In the genomic region with DNA sequence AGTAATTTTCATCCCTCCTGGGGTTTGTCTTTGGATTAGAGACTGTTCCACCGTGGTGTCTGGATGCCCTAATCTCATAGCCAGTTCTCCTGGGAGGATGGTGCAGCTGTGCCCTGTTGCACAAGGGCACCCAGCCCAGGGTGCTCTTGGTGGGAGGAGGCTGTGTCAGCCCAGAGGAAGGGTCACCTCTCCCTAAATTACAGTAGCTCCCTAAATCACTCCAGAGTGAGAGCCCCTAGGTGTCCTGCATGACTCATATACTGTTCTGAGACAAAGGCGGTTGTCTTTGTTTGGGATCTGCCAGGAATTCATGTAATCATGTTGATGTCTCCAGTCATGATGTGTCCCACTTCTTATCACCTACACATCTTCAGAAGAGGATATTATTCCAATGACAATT, we compare ENCODE assay signal across 9 cellular contexts. TPM values are rescaled to one million over a fixed set of nuclear protein-coding genes. Genes with fewer than 3 reads are reported as not detected.
A peak's percentile ranks its signal among the peaks of the same experiment; 100 is the strongest.
DNase-seq lines count a peak whose midpoint lies in the region; ATAC-seq, FAIRE-seq and TF ChIP-seq lines count a peak whose summit lies in the region.
"Had no signal": no experiment of that assay in that cellular context is flagged by ENCODE, and none has a peak within 500 bp of the region (broad histone marks: within the 10 kb centered on the region; RNA-seq: fewer than 3 reads in every experiment).

No MANE protein-coding gene starts in this region.

- no peaks in the 10 kb centered on the region for H3K9me3 Mint-ChIP-seq in Caco-2 (ENCODE audit: unreplicated experiment)
- H3K9me3 Mint-ChIP-seq in astrocyte (ENCODE audit: unreplicated experiment): no peaks in the 10 kb centered on the region

- H3K27ac ChIP-seq in astrocyte (ENCODE audit: low read depth, low read length) (peak overlapping the region; percentile 32), right lobe of liver (peak overlapping the region in 2 of 3 donors; percentile 64 to 84)

- ATAC-seq in right lobe of liver (peak in 3 of 4 donors; percentile 17 to 29 (median 23)), HG02623 (IDR thresholded peaks at IDR 0.05; ENCODE audit: unreplicated experiment) (no peak), GM18873 (IDR thresholded peaks at IDR 0.05; ENCODE audit: low FRiP score, unreplicated experiment) (no peak)

- H3K4me2 ChIP-seq in astrocyte (ENCODE audit: low read length): peak overlapping the region; percentile 79

- no TSS peak for BruUV-seq in Caco-2 (replicated peaks; lab: Mats Ljungman, UMichigan)

- H3K4me3 Mint-ChIP-seq in Caco-2 (ENCODE audit: unreplicated experiment) (no peak overlapping the region), astrocyte (ENCODE audit: unreplicated experiment) (no peak overlapping the region)

- TF ChIP-seq CTCF in Caco-2 (IDR thresholded peaks at IDR 0.05; ENCODE audit: insufficient read depth in 1 of 2, low read depth in 1 of 2, low read length in 1 of 2, severe bottlenecking in 1 of 2, unreplicated experiment in 1 of 2) (no peak), astrocyte (IDR thresholded peaks at IDR 0.05; ENCODE audit: insufficient read depth, low read depth, low read length) (no peak), right lobe of liver (IDR thresholded peaks at IDR 0.05) (no peak)

- H2AFZ ChIP-seq in astrocyte (ENCODE audit: low read depth, low read length): no peak overlapping the region

- H3K27me3 Mint-ChIP-seq in Caco-2 (ENCODE audit: insufficient read depth, unreplicated experiment): no peaks in the 10 kb centered on the region
- H3K27me3 Mint-ChIP-seq in astrocyte (ENCODE audit: low read depth, unreplicated experiment): no peaks in the 10 kb centered on the region

- peak overlapping the region; percentile 8 for H3K9ac ChIP-seq in astrocyte (ENCODE audit: low read length)

- TF ChIP-seq POLR2A in right lobe of liver (IDR thresholded peaks at IDR 0.05): no peak

- DNase-seq in Caco-2 (no peak), MG63 (peak; percentile 30), astrocyte (ENCODE audit: low read depth) (peak; percentile 31), right lobe of liver (no peak), germinal center (ENCODE audit: low spot score) (no peak), NCI-H526 (lab: John Stamatoyannopoulos, UW) (no peak)
- DNase-seq: occipital lobe had no signal

- POLR2A ChIA-PET in Caco-2 (lab: Charles Lee): interaction anchor here (0.7 kb wide), 1 partner anchor 18 kb away, joined by 3 read pairs; no protein-coding TSS in a partner anchor

- intact Hi-C loops in Caco-2 (cut with micrococcal nuclease; ENCODE audit: unreplicated experiment) (no loop called here), right lobe of liver (cut with DNase I) (no loop called here)

- H3K36me3 ChIP-seq in Caco-2 (ENCODE audit: control insufficient read depth, insufficient read depth, low read length) (no peaks in the 10 kb centered on the region), MG63 (peaks cover 22% of the 10 kb centered on the region), astrocyte (ENCODE audit: insufficient read depth, low read length) (no peaks in the 10 kb centered on the region), right lobe of liver (no peaks in the 10 kb centered on the region)

- H3K4me3 ChIP-seq in Caco-2 (ENCODE audit: low read depth, low read length): no peak overlapping the region
- no peak overlapping the region for H3K4me3 ChIP-seq in MG63
- H3K4me3 ChIP-seq in astrocyte (ENCODE audit: insufficient read depth, low read depth, low read length): no peak overlapping the region
- H3K4me3 ChIP-seq in right lobe of liver: no peak overlapping the region

- H3K4me1 Mint-ChIP-seq in Caco-2 (ENCODE audit: low read depth, unreplicated experiment): peaks cover 27% of the 10 kb centered on the region
- peaks cover 6% of the 10 kb centered on the region for H3K4me1 Mint-ChIP-seq in astrocyte (ENCODE audit: low read depth, unreplicated experiment)

- peaks cover 49% of the 10 kb centered on the region for H3K36me3 Mint-ChIP-seq in Caco-2 (ENCODE audit: insufficient read depth, unreplicated experiment)
- H3K36me3 Mint-ChIP-seq in astrocyte (ENCODE audit: low read depth, unreplicated experiment): peaks cover 15% of the 10 kb centered on the region

- H3K4me1 ChIP-seq in Caco-2 (peaks cover 28% of the 10 kb centered on the region), astrocyte (ENCODE audit: insufficient read depth, low read length) (peaks cover 30% of the 10 kb centered on the region), right lobe of liver (peaks cover 0 to 27% (median 4%) of the 10 kb centered on the region in 4 donors)

- no peak for FAIRE-seq in astrocyte (lab: Jason Lieb, UNC)

- peak overlapping the region; percentile 58 for H3K27ac Mint-ChIP-seq in Caco-2 (ENCODE audit: unreplicated experiment)
- H3K27ac Mint-ChIP-seq in astrocyte (ENCODE audit: unreplicated experiment): no peak overlapping the region

- H3K79me2 ChIP-seq in astrocyte (ENCODE audit: insufficient read depth, low read length): no peaks in the 10 kb centered on the region

- H3K9me3 ChIP-seq in Caco-2 (no peaks in the 10 kb centered on the region), MG63 (no peaks in the 10 kb centered on the region; the same call in 1 of the 2 replicates), astrocyte (ENCODE audit: insufficient read depth, low read depth, low read length) (no peaks in the 10 kb centered on the region), right lobe of liver (no peaks in the 10 kb centered on the region)

- H4K20me1 ChIP-seq in astrocyte (ENCODE audit: insufficient read depth, low read length): no peaks in the 10 kb centered on the region

- CTCF ChIA-PET in Caco-2 (lab: Charles Lee): interaction anchor here (0.7 kb wide), 1 partner anchor 79 kb away, joined by 4 read pairs; no protein-coding TSS in a partner anchor

- WGBS in right lobe of liver (ENCODE audit: insufficient coverage, low coverage, low lambda C conversion rate, missing lambda C conversion rate): 100% methylated on average over 1 of the region's 2 CpGs

- H3K27me3 ChIP-seq in Caco-2 (replicated peaks; ENCODE audit: control insufficient read depth, insufficient read depth, low read length): no peaks in the 10 kb centered on the region
- H3K27me3 ChIP-seq in MG63: no peaks in the 10 kb centered on the region
- no peaks in the 10 kb centered on the region for H3K27me3 ChIP-seq in astrocyte (ENCODE audit: insufficient read depth, low read length)
- H3K27me3 ChIP-seq in right lobe of liver: no peaks in the 10 kb centered on the region

RNA-seq across cellular contexts. Expression of gene PERP, which starts 19.7 kb away (rescaled TPM):
- total RNA-seq in Caco-2 (2022) (141 and 152 TPM in 2 replicates), astrocyte (36.4 and 43.1 TPM in 2 replicates), right lobe of liver (10 to 100 TPM; 27.9 to 61.6 (median 45.7) TPM)
- 38.7 and 43.6 TPM in 2 replicates for total RNA-seq in MG63 (2014; rRNA removed; shearing (Covaris generic); ENCODE audit: low replicate concordance)

Comparison
In these comparisons a context has a peak if more than half of its experiments do, and no peak if none do; other contexts are left out.
1. DNase-seq: peak in MG63 (single experiment) and astrocyte (single experiment); none in Caco-2 (0 of 2), right lobe of liver (0 of 3), germinal center (single experiment) and NCI-H526 (0 of 2).
2. ATAC-seq: peak in right lobe of liver (3 of 4); none in HG02623 (single experiment) and GM18873 (single experiment).